Comparison of ENCODE assay signal across 8 cellular contexts in genomic region chr3:39383190-39383912, GRCh38. TPM values are rescaled to one million over a fixed set of nuclear protein-coding genes. Genes with fewer than 3 reads are reported as not detected.
DNase-seq lines count a peak whose midpoint lies in the region; ATAC-seq and TF ChIP-seq lines count a peak whose summit lies in the region.

A gene with protein sequence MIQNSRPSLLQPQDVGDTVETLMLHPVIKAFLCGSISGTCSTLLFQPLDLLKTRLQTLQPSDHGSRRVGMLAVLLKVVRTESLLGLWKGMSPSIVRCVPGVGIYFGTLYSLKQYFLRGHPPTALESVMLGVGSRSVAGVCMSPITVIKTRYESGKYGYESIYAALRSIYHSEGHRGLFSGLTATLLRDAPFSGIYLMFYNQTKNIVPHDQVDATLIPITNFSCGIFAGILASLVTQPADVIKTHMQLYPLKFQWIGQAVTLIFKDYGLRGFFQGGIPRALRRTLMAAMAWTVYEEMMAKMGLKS (plus strand): TSS chr3:39383370. CDS start chr3:39383725, 355 bp downstream.

- H3K27me3 ChIP-seq in liver (ENCODE audit: control insufficient read depth in 4 of 4, insufficient read depth in 4 of 4, low read length in 3 of 4): no peaks in the 10 kb centered on the region

- DNase-seq in 8988T (peak; percentile 88), NCI-H1930 (lab: John Stamatoyannopoulos, UW) (no peak)
- DNase-seq in stimulated activated CD4-positive, alpha-beta T cell treated with anti-CD3 and anti-CD28 coated beads, Interleukin-4, amount 100 ng/mL, for 48 hours (ENCODE audit: low read depth in 2 of 2): peak; percentile 68 to 78

- ATAC-seq in GM19023 (IDR thresholded peaks at IDR 0.05; ENCODE audit: unreplicated experiment) (peak; percentile 75), HG03342 (IDR thresholded peaks at IDR 0.05; ENCODE audit: unreplicated experiment) (peak; percentile 73)

- no peak for TF ChIP-seq CTCF in WI38 (IDR thresholded peaks at IDR 0.05; ENCODE audit: low read depth, low read length)
- peak; percentile 37 for TF ChIP-seq CTCF in liver (IDR thresholded peaks at IDR 0.05; ENCODE audit: low read depth, low read length, missing input control)

- H3K27ac ChIP-seq in cingulate gyrus (ENCODE audit: low read depth, low read length): peak within 1 kb of the TSS; percentile 76
- peak within 1 kb of the TSS; percentile 87 to 92 for H3K27ac ChIP-seq in liver (ENCODE audit: low read depth in 1 of 2, low read length in 2 of 2)

- H3K9me3 ChIP-seq in liver (ENCODE audit: control insufficient read depth in 4 of 4, low read length in 3 of 4): no peaks in the 10 kb centered on the region

- H3K4me3 ChIP-seq in WI38 (ENCODE audit: low read depth, low read length) (peak within 1 kb of the TSS; percentile 85), liver (ENCODE audit: low read depth in 1 of 3, low read length in 3 of 3) (peak within 1 kb of the TSS; percentile 78 to 92 (median 82))

- peak; percentile 26 to 37 for TF ChIP-seq RAD21 in liver (IDR thresholded peaks at IDR 0.05)

- peak within 1 kb of the TSS; percentile 66 to 85 for H3K9ac ChIP-seq in liver (ENCODE audit: low read depth in 1 of 2, low read length in 2 of 2)

- WGBS in liver: under 1% methylated on average over 63 of the region's 63 CpGs

- H3K4me1 ChIP-seq in liver (ENCODE audit: control insufficient read depth in 4 of 4, insufficient read depth in 4 of 4, low read length in 3 of 4): peaks cover 9 to 44% (median 37%) of the 10 kb centered on the region in 4 donors

- H3K36me3 ChIP-seq in liver (ENCODE audit: control insufficient read depth in 4 of 4, insufficient read depth in 3 of 4, low read depth in 1 of 4, low read length in 3 of 4): no peaks in the 10 kb centered on the region

TF ChIP-seq in liver, 16 proteins besides CTCF, POLR2A, EP300 and RAD21:
- TF ChIP-seq YY1 (IDR thresholded peaks at IDR 0.05): peak; percentile 60
- TF ChIP-seq EGR1 (IDR thresholded peaks at IDR 0.05; ENCODE audit: low read depth in 2 of 2): no peak
- no peak for TF ChIP-seq RXRA (IDR thresholded peaks at IDR 0.05)
- TF ChIP-seq GABPA (IDR thresholded peaks at IDR 0.05 in 1 of 2, conservative IDR thresholded peaks at IDR 0.05 in 1 of 2): peak; percentile 47 to 86
- TF ChIP-seq, protein P1, sequence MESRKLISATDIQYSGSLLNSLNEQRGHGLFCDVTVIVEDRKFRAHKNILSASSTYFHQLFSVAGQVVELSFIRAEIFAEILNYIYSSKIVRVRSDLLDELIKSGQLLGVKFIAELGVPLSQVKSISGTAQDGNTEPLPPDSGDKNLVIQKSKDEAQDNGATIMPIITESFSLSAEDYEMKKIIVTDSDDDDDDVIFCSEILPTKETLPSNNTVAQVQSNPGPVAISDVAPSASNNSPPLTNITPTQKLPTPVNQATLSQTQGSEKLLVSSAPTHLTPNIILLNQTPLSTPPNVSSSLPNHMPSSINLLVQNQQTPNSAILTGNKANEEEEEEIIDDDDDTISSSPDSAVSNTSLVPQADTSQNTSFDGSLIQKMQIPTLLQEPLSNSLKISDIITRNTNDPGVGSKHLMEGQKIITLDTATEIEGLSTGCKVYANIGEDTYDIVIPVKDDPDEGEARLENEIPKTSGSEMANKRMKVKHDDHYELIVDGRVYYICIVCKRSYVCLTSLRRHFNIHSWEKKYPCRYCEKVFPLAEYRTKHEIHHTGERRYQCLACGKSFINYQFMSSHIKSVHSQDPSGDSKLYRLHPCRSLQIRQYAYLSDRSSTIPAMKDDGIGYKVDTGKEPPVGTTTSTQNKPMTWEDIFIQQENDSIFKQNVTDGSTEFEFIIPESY (IDR thresholded peaks at IDR 0.05): no peak
- TF ChIP-seq FOXA1 (IDR thresholded peaks at IDR 0.05): no peak
- peak; percentile 41 for TF ChIP-seq MAX (IDR thresholded peaks at IDR 0.05)
- TF ChIP-seq, protein P2, sequence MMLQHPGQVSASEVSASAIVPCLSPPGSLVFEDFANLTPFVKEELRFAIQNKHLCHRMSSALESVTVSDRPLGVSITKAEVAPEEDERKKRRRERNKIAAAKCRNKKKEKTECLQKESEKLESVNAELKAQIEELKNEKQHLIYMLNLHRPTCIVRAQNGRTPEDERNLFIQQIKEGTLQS (IDR thresholded peaks at IDR 0.05): no peak
- no peak for TF ChIP-seq HNF4G (IDR thresholded peaks at IDR 0.05)
- no peak for TF ChIP-seq TAF1 (conservative IDR thresholded peaks at IDR 0.05)
- TF ChIP-seq NR2F2 (IDR thresholded peaks at IDR 0.05): no peak
- peak in 1 of 2 donors; percentile 19 for TF ChIP-seq HNF4A (conservative IDR thresholded peaks at IDR 0.05)
- no peak for TF ChIP-seq FOXA2 (IDR thresholded peaks at IDR 0.05)
- TF ChIP-seq JUND (IDR thresholded peaks at IDR 0.05): peak in 1 of 2 donors; percentile 6
- TF ChIP-seq REST (IDR thresholded peaks at IDR 0.05): no peak
- TF ChIP-seq SP1 (IDR thresholded peaks at IDR 0.05): peak; percentile 9

RNA-seq across cellular contexts. Expression of the gene that starts here (rescaled TPM):
- 10 to 100 TPM; 19.8 to 44.4 TPM for total RNA-seq in liver
- polyA plus RNA-seq in liver: 10 to 100 TPM; 20.3 to 28.3 TPM

Comparison
In these comparisons a context has a peak if more than half of its experiments do, and no peak if none do; other contexts are left out.
1. DNase-seq: peak in 8988T (single experiment) and stimulated activated CD4-positive, alpha-beta T cell treated with anti-CD3 and anti-CD28 coated beads, Interleukin-4, amount 100 ng/mL, for 48 hours (2 of 2); none in NCI-H1930 (0 of 2).